Comparison of ENCODE assay signal across 12 cellular contexts in genomic region chr14:22561366-22561660, GRCh38. TPM values are rescaled to one million over a fixed set of nuclear protein-coding genes. Genes with fewer than 3 reads are reported as not detected.
DNase-seq lines count a peak whose midpoint lies in the region; ATAC-seq and TF ChIP-seq lines count a peak whose summit lies in the region.
"Had no signal": no experiment of that assay in that cellular context is flagged by ENCODE, and none has a peak within 500 bp of the region (broad histone marks: within the 10 kb centered on the region; RNA-seq: fewer than 3 reads in every experiment).

No MANE protein-coding gene starts in this region.

- no peak for ATAC-seq in activated CD8-positive, alpha-beta T cell treated with anti-CD3 and anti-CD28 coated beads, Interleukin-2, amount 10 ng/mL, durations not matched to agents 7 days and 5 days
- no peak for ATAC-seq in upper lobe of left lung (ENCODE audit: low FRiP score in 2 of 2)
- ATAC-seq in HG02938 (IDR thresholded peaks at IDR 0.05; ENCODE audit: unreplicated experiment): no peak

- H3K23ac ChIP-seq in trophoblast cell (ENCODE audit: low read length): no peak overlapping the region

- peaks cover 9% of the 10 kb centered on the region for H3K9me3 Mint-ChIP-seq in activated naive CD4-positive, alpha-beta T cell treated with anti-CD3 and anti-CD28 coated beads, Interleukin-2, amount 50 U/mL, for 24 hours
- H3K9me3 Mint-ChIP-seq in activated CD8-positive, alpha-beta T cell treated with anti-CD3 and anti-CD28 coated beads, Interleukin-2, amount 10 ng/mL, durations not matched to agents 7 days and 5 days (ENCODE audit: insufficient read depth): no peaks in the 10 kb centered on the region

- H3K4me2 ChIP-seq in trophoblast cell (ENCODE audit: low read length): no peak overlapping the region

- H2BK5ac ChIP-seq in trophoblast cell (ENCODE audit: low read depth, low read length, poor library complexity): no peak overlapping the region

- H2AK5ac ChIP-seq in trophoblast cell (ENCODE audit: low read length): no peak overlapping the region

- 80 to 100% methylated on average over 1 to 2 of the region's 3 CpGs for WGBS in mesodermal cell (ENCODE audit: insufficient coverage in 2 of 2), 2 experiments
- WGBS in upper lobe of left lung, 2 donors: 41 to 42% methylated on average over 3 of the region's 3 CpGs
- WGBS in trophoblast cell (ENCODE audit: extremely low coverage, insufficient coverage, insufficient read length): no CpG with 5 or more reads among the region's 3 CpGs

- H3K36me3 Mint-ChIP-seq in activated naive CD4-positive, alpha-beta T cell treated with anti-CD3 and anti-CD28 coated beads, Interleukin-2, amount 50 U/mL, for 24 hours: peaks cover 19% of the 10 kb centered on the region
- peaks cover 48% of the 10 kb centered on the region for H3K36me3 Mint-ChIP-seq in activated CD8-positive, alpha-beta T cell treated with anti-CD3 and anti-CD28 coated beads, Interleukin-2, amount 10 ng/mL, durations not matched to agents 7 days and 5 days (ENCODE audit: low read depth)

- TF ChIP-seq CTCF in upper lobe of left lung (IDR thresholded peaks at IDR 0.05): no peak

- no peak overlapping the region for H3K4me3 ChIP-seq in mesodermal cell (ENCODE audit: extremely low read depth, insufficient read depth, low read length, poor library complexity, severe bottlenecking)
- H3K4me3 ChIP-seq in upper lobe of left lung: no peak overlapping the region
- no peak overlapping the region for H3K4me3 ChIP-seq in trophoblast cell (ENCODE audit: low read depth, low read length)

- no peak for TF ChIP-seq POLR2A in upper lobe of left lung (IDR thresholded peaks at IDR 0.05)

- H4K8ac ChIP-seq in trophoblast cell (ENCODE audit: low read depth, low read length): no peak overlapping the region

- H3K4ac ChIP-seq in trophoblast cell (ENCODE audit: low read depth, low read length): no peak overlapping the region

- H3K27me3 ChIP-seq in upper lobe of left lung (no peaks in the 10 kb centered on the region), trophoblast cell (ENCODE audit: insufficient read depth, low read length) (no peaks in the 10 kb centered on the region)

- no peak overlapping the region for H4K12ac ChIP-seq in trophoblast cell (ENCODE audit: low read depth, low read length)

- H3K4me1 ChIP-seq in mesodermal cell (ENCODE audit: control insufficient read depth, insufficient read depth, low read length, poor library complexity, severe bottlenecking) (peaks cover 42% of the 10 kb centered on the region), upper lobe of left lung (peaks cover 54 to 69% (median 62%) of the 10 kb centered on the region in 4 donors), trophoblast cell (ENCODE audit: control insufficient read depth in 1 of 2, insufficient read depth in 2 of 2, low read length in 2 of 2) (peaks cover 4 to 5% of the 10 kb centered on the region in 2 experiments)

- H3K9ac ChIP-seq in trophoblast cell (ENCODE audit: low read length): no peak overlapping the region

- no peak overlapping the region for H2BK120ac ChIP-seq in trophoblast cell (ENCODE audit: insufficient read depth, low read length, poor library complexity)

- H3K4me3 Mint-ChIP-seq in activated naive CD4-positive, alpha-beta T cell treated with anti-CD3 and anti-CD28 coated beads, Interleukin-2, amount 50 U/mL, for 24 hours: peak overlapping the region; percentile 84
- H3K4me3 Mint-ChIP-seq in activated CD8-positive, alpha-beta T cell treated with anti-CD3 and anti-CD28 coated beads, Interleukin-2, amount 10 ng/mL, durations not matched to agents 7 days and 5 days: peak overlapping the region; percentile 55

- no peak overlapping the region for H3K14ac ChIP-seq in trophoblast cell (ENCODE audit: low read length)

- POLR2A ChIA-PET in activated CD8-positive, alpha-beta T cell treated with anti-CD3 and anti-CD28 coated beads, Interleukin-2, amount 10 ng/mL, durations not matched to agents 7 days and 5 days (lab: Charles Lee): interaction anchor here (0.6 to 13.5 kb wide), 21 partner anchors 7 to 1177 kb away, joined by 3 to 440 read pairs (median 5); partner anchors contain the start of genes DAD1 and OXA1L

- TF ChIP-seq EP300 in upper lobe of left lung (IDR thresholded peaks at IDR 0.05): no peak

- H3K27ac ChIP-seq in mesodermal cell (ENCODE audit: low read depth, low read length, severe bottlenecking): peak overlapping the region; percentile 46
- H3K27ac ChIP-seq in upper lobe of left lung: peak overlapping the region; percentile 50 to 82 (median 70)
- H3K27ac ChIP-seq in trophoblast cell (ENCODE audit: low read depth, low read length): no peak overlapping the region

- no peak overlapping the region for H4K91ac ChIP-seq in trophoblast cell (ENCODE audit: low read depth, low read length)

- H3K4me1 Mint-ChIP-seq in activated naive CD4-positive, alpha-beta T cell treated with anti-CD3 and anti-CD28 coated beads, Interleukin-2, amount 50 U/mL, for 24 hours: peaks cover 89% of the 10 kb centered on the region
- H3K4me1 Mint-ChIP-seq in activated CD8-positive, alpha-beta T cell treated with anti-CD3 and anti-CD28 coated beads, Interleukin-2, amount 10 ng/mL, durations not matched to agents 7 days and 5 days (ENCODE audit: low read depth): peaks cover 93% of the 10 kb centered on the region

- no peaks in the 10 kb centered on the region for H3K79me2 ChIP-seq in trophoblast cell (ENCODE audit: control insufficient read depth, insufficient read depth, low read length, poor library complexity)

- no peak overlapping the region for H3K18ac ChIP-seq in trophoblast cell (ENCODE audit: low read length)

- peaks cover under 1% of the 10 kb centered on the region for H3K27me3 Mint-ChIP-seq in activated naive CD4-positive, alpha-beta T cell treated with anti-CD3 and anti-CD28 coated beads, Interleukin-2, amount 50 U/mL, for 24 hours
- H3K27me3 Mint-ChIP-seq in activated CD8-positive, alpha-beta T cell treated with anti-CD3 and anti-CD28 coated beads, Interleukin-2, amount 10 ng/mL, durations not matched to agents 7 days and 5 days (ENCODE audit: low read depth): no peaks in the 10 kb centered on the region

- CTCF ChIA-PET in activated CD8-positive, alpha-beta T cell treated with anti-CD3 and anti-CD28 coated beads, Interleukin-2, amount 10 ng/mL, durations not matched to agents 7 days and 5 days (lab: Charles Lee): interaction anchor here (1.0 to 14.2 kb wide), 18 partner anchors 8 to 583 kb away, joined by 3 to 523 read pairs (median 5); partner anchors contain the start of genes DAD1 and PRMT5

- no peak overlapping the region for H2AFZ ChIP-seq in trophoblast cell (ENCODE audit: insufficient read depth, low read length, poor library complexity)

- H2BK12ac ChIP-seq in trophoblast cell (ENCODE audit: low read length): no peak overlapping the region

- peak overlapping the region; percentile 97 for H3K27ac Mint-ChIP-seq in activated naive CD4-positive, alpha-beta T cell treated with anti-CD3 and anti-CD28 coated beads, Interleukin-2, amount 50 U/mL, for 24 hours
- peak overlapping the region; percentile 89 for H3K27ac Mint-ChIP-seq in activated CD8-positive, alpha-beta T cell treated with anti-CD3 and anti-CD28 coated beads, Interleukin-2, amount 10 ng/mL, durations not matched to agents 7 days and 5 days

- H3K9me3 ChIP-seq in mesodermal cell (ENCODE audit: control insufficient read depth, low read length) (no peaks in the 10 kb centered on the region), upper lobe of left lung (no peaks in the 10 kb centered on the region), trophoblast cell (ENCODE audit: insufficient read depth, low read depth, low read length) (no peaks in the 10 kb centered on the region)

- DNase-seq in activated naive CD4-positive, alpha-beta T cell treated with Interleukin-2 at 50 U/mL for 16 hours: no peak
- no peak for DNase-seq in activated CD8-positive, alpha-beta T cell treated with anti-CD3 and anti-CD28 coated beads, Interleukin-2, amount 10 ng/mL, durations not matched to agents 7 days and 5 days
- DNase-seq in upper lobe of left lung (no peak), activated gamma-delta T cell treated with Interleukin-2 at 50 U/mL for 16 hours (no peak), trophoblast cell (no peak)
- DNase-seq: AML-193, Karpas-422, NCI-H446, Right ventricle myocardium superior had no signal

- peaks cover 1% of the 10 kb centered on the region for H3K79me1 ChIP-seq in trophoblast cell (ENCODE audit: low read length)

- H3K36me3 ChIP-seq in mesodermal cell (ENCODE audit: control insufficient read depth, insufficient read depth, low read length): peaks cover 42% of the 10 kb centered on the region
- peaks cover 7 to 25% (median 11%) of the 10 kb centered on the region in 4 donors for H3K36me3 ChIP-seq in upper lobe of left lung
- H3K36me3 ChIP-seq in trophoblast cell (ENCODE audit: control insufficient read depth in 1 of 2, insufficient read depth in 2 of 2, low read length in 2 of 2): peaks cover 6 to 12% of the 10 kb centered on the region in 2 experiments

RNA-seq across cellular contexts. Expression of gene DAD1, which starts 27.7 kb away (rescaled TPM):
- 100 to 1,000 TPM; 130 to 147 TPM for total RNA-seq in activated CD8-positive, alpha-beta T cell treated with anti-CD3 and anti-CD28 coated beads, Interleukin-2, amount 10 ng/mL, durations not matched to agents 7 days and 5 days
- 318 TPM for polyA plus RNA-seq in mesodermal cell (2013, experiment 1 of 2)
- 281 TPM for polyA plus RNA-seq in mesodermal cell (2013, experiment 2 of 2)
- 100 to 1,000 TPM in 4 of 6 donors, 10 to 100 TPM in 1, 1 to 10 TPM in 1; 8.4 to 188 (median 134) TPM for total RNA-seq in upper lobe of left lung
- 275 and 278 TPM in 2 replicates for polyA plus RNA-seq in trophoblast cell (2013)

RNA-seq across cellular contexts. Expression of gene ABHD4, which starts 36.8 kb away (rescaled TPM):
- 1 to 10 TPM; 8.0 to 8.5 TPM for total RNA-seq in activated CD8-positive, alpha-beta T cell treated with anti-CD3 and anti-CD28 coated beads, Interleukin-2, amount 10 ng/mL, durations not matched to agents 7 days and 5 days
- 22.8 TPM for polyA plus RNA-seq in mesodermal cell (2013, experiment 1 of 2)
- polyA plus RNA-seq in mesodermal cell (2013, experiment 2 of 2): 20.2 TPM
- 10 to 100 TPM; 20.1 to 31.3 (median 26.1) TPM for total RNA-seq in upper lobe of left lung
- polyA plus RNA-seq in trophoblast cell (2013): 38.2 and 41.0 TPM in 2 replicates
